36 cellular contexts compared by ENCODE assay signal in genomic region chr3:152891678-152892077, GRCh38. TPM values are rescaled to one million over a fixed set of nuclear protein-coding genes. Genes with fewer than 3 reads are reported as not detected.
"Had no signal": no experiment of that assay in that cellular context is flagged by ENCODE, and none has a peak within 500 bp of the region (broad histone marks: within the 10 kb centered on the region; RNA-seq: fewer than 3 reads in every experiment).

No MANE protein-coding gene starts in this region.

- DNase-seq: Karpas-422, Kasumi-1, MG63, MM.1S, MV-4-11, NCI-H1048, NCI-H1092, NCI-H1092 treated with DMSO at 0.1 percent for 48 hours, NCI-H1105, NCI-H1105 treated with DMSO at 0.1 percent for 48 hours, NCI-H1417, NCI-H1417 treated with DMSO at 0.1 percent for 48 hours, NCI-H1436, NCI-H1436 treated with DMSO at 0.1 percent for 48 hours, NCI-H146, NCI-H1694, NCI-H1694 treated with DMSO at 0.1 percent for 48 hours, NCI-H187, NCI-H187 treated with DMSO at 0.1 percent for 48 hours, NCI-H1930, NCI-H2029, NCI-H2029 treated with DMSO at 0.1 percent for 48 hours, NCI-H2081, NCI-H2081 treated with DMSO at 0.1 percent for 48 hours, NCI-H2107, NCI-H2171, NCI-H2171 treated with DMSO at 0.1 percent for 48 hours, NCI-H2227 treated with DMSO at 0.1 percent for 48 hours, NCI-H226, NCI-H345, NCI-H446, NCI-H446 treated with DMSO at 0.1 percent for 48 hours, NCI-H510A, NCI-H510A treated with DMSO at 0.1 percent for 48 hours, NCI-H524 had no signal

- H3K9me3 ChIP-seq: MG63 had no signal

- H3K4me3 ChIP-seq: MG63 had no signal

- H3K36me3 ChIP-seq: MG63 had no signal

RNA-seq across cellular contexts. Expression of gene P2RY1, which starts 56.7 kb away (rescaled TPM):
- total RNA-seq: LHCN-M2 had no signal
